Comparison of ENCODE assay signal across 33 cellular contexts in genomic region chr19:4151623-4152022, GRCh38. TPM values are rescaled to one million over a fixed set of nuclear protein-coding genes. Genes with fewer than 3 reads are reported as not detected.
"Had no signal": no experiment of that assay in that cellular context is flagged by ENCODE, and none has a peak within 500 bp of the region (broad histone marks: within the 10 kb centered on the region; RNA-seq: fewer than 3 reads in every experiment).

No MANE protein-coding gene starts in this region.

- H3K4me3 ChIP-seq: esophagus muscularis mucosa, gastrocnemius medialis, heart left ventricle had no signal

- H3K27me3 ChIP-seq: brain microvascular endothelial cell had no signal

- H3K4me1 ChIP-seq: esophagus muscularis mucosa, foreskin keratinocyte, gastrocnemius medialis, heart left ventricle had no signal

- H3K27ac ChIP-seq: brain microvascular endothelial cell, esophagus muscularis mucosa, foreskin keratinocyte, gastrocnemius medialis, heart left ventricle, WERI-Rb-1 had no signal

- H3K36me3 ChIP-seq: brain microvascular endothelial cell, esophagus muscularis mucosa, gastrocnemius medialis, heart left ventricle, WERI-Rb-1 had no signal

- DNase-seq: activated B cell treated with CpG ODN at 0.5 μM for 24 hours; activated CD4-positive, alpha-beta T cell treated with anti-CD3 and anti-CD28 coated beads for 48 hours; activated CD4-positive, alpha-beta T cell treated with anti-CD3 and anti-CD28 coated beads, Interleukin-2, amount 50 U/mL, for 1 hour; activated CD4-positive, alpha-beta T cell treated with anti-CD3 and anti-CD28 coated beads, Interleukin-2, amount 50 U/mL, for 48 hours; activated CD8-positive, alpha-beta memory T cell treated with anti-CD3 and anti-CD28 coated beads for 24 hours; activated CD8-positive, alpha-beta T cell treated with anti-CD3 and anti-CD28 coated beads for 36 hours; activated effector memory CD4-positive, alpha-beta T cell treated with Interleukin-2 at 50 U/mL for 16 hours; activated gamma-delta T cell treated with Interleukin-2 at 50 U/mL for 16 hours; activated naive CD4-positive, alpha-beta T cell treated with anti-CD3 and anti-CD28 coated beads, Interleukin-2, amount 50 U/mL, for 16 hours; activated naive CD4-positive, alpha-beta T cell treated with Interleukin-2 at 50 U/mL for 16 hours; activated T-cell treated with anti-CD3 and anti-CD28 coated beads, Interleukin-2, amount 50 U/mL, for 4 hours; amniotic stem cell; anterior cingulate cortex; brain microvascular endothelial cell; cortex of kidney; dermis blood vessel endothelial cell; effector CD4-positive, alpha-beta T cell; effector memory CD8-positive, alpha-beta T cell; erythroblast; foreskin keratinocyte; gastrocnemius medialis; glutamatergic neuron; heart left ventricle; T1000; WERI-Rb-1 had no signal

- FAIRE-seq: astrocyte, bronchial epithelial cell, colon had no signal

- H3K9me3 ChIP-seq: esophagus muscularis mucosa, gastrocnemius medialis, heart left ventricle had no signal

- ATAC-seq: activated CD4-positive, CD25-positive, alpha-beta regulatory T cell treated with anti-CD3 and anti-CD28 coated beads, Interleukin-2, amount 50 U/mL, for 24 hours; activated CD8-positive, alpha-beta T cell treated with anti-CD3 and anti-CD28 coated beads for 36 hours; activated T-cell treated with anti-CD3 and anti-CD28 coated beads, Interleukin-2, amount 50 U/mL, for 4 hours; activated T-helper 17 cell treated with anti-CD3 and anti-CD28 coated beads, Interleukin-2, amount 50 U/mL, for 72 hours; effector memory CD8-positive, alpha-beta T cell; foreskin keratinocyte; gastrocnemius medialis; heart left ventricle had no signal

RNA-seq across cellular contexts. Expression of gene CREB3L3, which starts 1.8 kb away (rescaled TPM):
- total RNA-seq: activated B cell treated with CpG ODN at 0.5 μM for 24 hours; activated CD8-positive, alpha-beta T cell treated with anti-CD3 and anti-CD28 coated beads for 36 hours; astrocyte; bronchial epithelial cell; cardiac septum; chondrocyte; dermis blood vessel endothelial cell; esophagus muscularis mucosa; foreskin keratinocyte; heart left ventricle had no signal
- polyA plus RNA-seq: foreskin keratinocyte, heart left ventricle had no signal
